In the genomic region with DNA sequence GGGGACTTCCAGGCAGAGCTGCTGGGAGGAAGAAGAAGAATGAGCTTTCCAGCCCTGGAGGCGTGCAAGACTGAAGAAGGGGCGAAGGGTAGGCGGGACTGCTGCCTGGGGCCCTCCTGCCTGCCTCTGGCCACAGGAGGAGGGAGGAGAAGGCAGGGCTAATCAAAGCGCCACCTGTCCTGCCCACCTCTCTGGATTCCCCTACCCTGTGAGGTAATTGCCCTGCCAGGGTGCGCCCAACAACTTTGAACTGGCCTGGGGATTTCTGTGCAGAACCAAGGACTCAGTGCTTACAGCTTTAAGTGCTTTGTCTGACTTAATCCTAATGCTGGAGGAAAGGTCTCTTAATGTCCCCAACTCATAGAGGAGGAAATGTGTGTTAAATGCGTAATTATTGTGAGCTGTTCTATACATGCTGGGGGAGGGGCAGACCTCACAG, we compare ENCODE assay signal across 1 cellular context.
A peak's percentile ranks its signal among the peaks of the same experiment; 100 is the strongest.
TF ChIP-seq lines count a peak whose summit lies in the region.

A gene with protein sequence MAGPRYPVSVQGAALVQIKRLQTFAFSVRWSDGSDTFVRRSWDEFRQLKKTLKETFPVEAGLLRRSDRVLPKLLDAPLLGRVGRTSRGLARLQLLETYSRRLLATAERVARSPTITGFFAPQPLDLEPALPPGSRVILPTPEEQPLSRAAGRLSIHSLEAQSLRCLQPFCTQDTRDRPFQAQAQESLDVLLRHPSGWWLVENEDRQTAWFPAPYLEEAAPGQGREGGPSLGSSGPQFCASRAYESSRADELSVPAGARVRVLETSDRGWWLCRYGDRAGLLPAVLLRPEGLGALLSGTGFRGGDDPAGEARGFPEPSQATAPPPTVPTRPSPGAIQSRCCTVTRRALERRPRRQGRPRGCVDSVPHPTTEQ (minus strand): TSS at position 72 of the 439 bp plus-strand sequence. CDS start 290 bp downstream, outside the sequence.

TF ChIP-seq in H1, 55 proteins besides CTCF, POLR2A, EP300 and RAD21 (continued from another document):
- TF ChIP-seq, protein P1, sequence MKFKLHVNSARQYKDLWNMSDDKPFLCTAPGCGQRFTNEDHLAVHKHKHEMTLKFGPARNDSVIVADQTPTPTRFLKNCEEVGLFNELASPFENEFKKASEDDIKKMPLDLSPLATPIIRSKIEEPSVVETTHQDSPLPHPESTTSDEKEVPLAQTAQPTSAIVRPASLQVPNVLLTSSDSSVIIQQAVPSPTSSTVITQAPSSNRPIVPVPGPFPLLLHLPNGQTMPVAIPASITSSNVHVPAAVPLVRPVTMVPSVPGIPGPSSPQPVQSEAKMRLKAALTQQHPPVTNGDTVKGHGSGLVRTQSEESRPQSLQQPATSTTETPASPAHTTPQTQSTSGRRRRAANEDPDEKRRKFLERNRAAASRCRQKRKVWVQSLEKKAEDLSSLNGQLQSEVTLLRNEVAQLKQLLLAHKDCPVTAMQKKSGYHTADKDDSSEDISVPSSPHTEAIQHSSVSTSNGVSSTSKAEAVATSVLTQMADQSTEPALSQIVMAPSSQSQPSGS (IDR thresholded peaks at IDR 0.05; ENCODE audit: low read length), result 0 out of 2 replicates have a peak, but pooled peaks have one; percentile 31
